In the genomic region with DNA sequence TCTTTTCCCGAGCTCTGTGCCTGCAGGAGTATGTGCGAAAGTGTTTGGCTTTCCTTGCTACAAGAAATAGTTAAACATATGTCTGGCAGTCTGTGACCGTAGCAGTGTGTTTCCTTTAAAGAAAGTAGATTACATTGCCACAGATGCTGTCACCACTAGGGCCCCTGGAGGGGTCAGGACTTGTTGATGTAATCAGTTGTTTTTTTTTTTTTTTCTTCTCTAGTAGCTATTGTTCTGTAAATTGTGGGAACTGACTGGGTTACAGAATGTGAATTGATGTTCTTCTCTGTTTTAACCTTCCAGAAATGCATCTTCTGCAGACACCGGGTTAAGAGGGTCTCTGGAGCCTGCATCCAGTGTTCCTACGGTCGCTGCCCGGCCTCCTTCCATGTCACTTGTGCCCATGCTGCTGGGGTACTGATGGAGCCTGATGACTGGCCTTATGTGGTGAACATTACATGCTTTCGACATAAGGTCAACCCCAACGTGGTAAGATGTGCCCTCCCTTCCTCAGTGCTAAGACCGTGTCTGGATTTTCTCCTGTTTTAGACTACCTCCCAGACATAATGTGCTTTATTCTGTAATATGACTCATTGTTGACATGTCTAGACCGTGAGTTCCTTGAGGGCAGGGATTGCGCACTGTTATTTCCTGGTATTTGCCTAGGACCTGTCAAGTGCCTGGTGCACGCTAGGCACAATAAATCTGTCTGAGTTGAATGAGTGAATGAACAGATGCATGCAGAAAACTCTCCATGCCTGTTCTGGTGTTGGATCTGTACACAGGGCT, we compare ENCODE assay signal across 16 cellular contexts.
DNase-seq lines count a peak whose midpoint lies in the region; FAIRE-seq and TF ChIP-seq lines count a peak whose summit lies in the region.
"Had no signal": no experiment of that assay in that cellular context is flagged by ENCODE, and none has a peak within 500 bp of the region (broad histone marks: within the 10 kb centered on the region; RNA-seq: fewer than 3 reads in every experiment).

No MANE protein-coding gene starts in this region.

- H3K9ac ChIP-seq in H1 (replicated peaks in 1 of 4; ENCODE audit: extremely low read depth in 1 of 4, low read depth in 3 of 4, low read length in 3 of 4): no peak overlapping the region

- H2BK120ac ChIP-seq in H1 (replicated peaks; ENCODE audit: low read depth, low read length): no peak overlapping the region

- H3K27ac ChIP-seq in H1 (ENCODE audit: low read depth, low read length): no peak overlapping the region

- no peak overlapping the region for H2BK20ac ChIP-seq in H1 (ENCODE audit: low read length)

- no peak overlapping the region for H2BK15ac ChIP-seq in H1 (ENCODE audit: low read length)

- peaks cover 29% of the 10 kb centered on the region for H3K36me3 Mint-ChIP-seq in Caco-2 (ENCODE audit: insufficient read depth, unreplicated experiment)

- H3K4ac ChIP-seq in H1 (replicated peaks; ENCODE audit: insufficient read length, low read depth, low read length): no peak overlapping the region

- H3K27me3 ChIP-seq in H1 (replicated peaks in 1 of 4; ENCODE audit: control insufficient read depth in 3 of 4, extremely low read depth in 1 of 4, insufficient read depth in 3 of 4, low read length in 3 of 4): no peaks in the 10 kb centered on the region
- no peaks in the 10 kb centered on the region for H3K27me3 ChIP-seq in Caco-2 (replicated peaks; ENCODE audit: control insufficient read depth, insufficient read depth, low read length)

- no peak overlapping the region for H3K27ac Mint-ChIP-seq in Caco-2 (ENCODE audit: unreplicated experiment)
- H3K27ac Mint-ChIP-seq: activated CD4-positive, alpha-beta T cell treated with anti-CD3 and anti-CD28 coated beads, Interleukin-2, amount 10 ng/mL, durations not matched to agents 24 days and 14 days; activated naive CD8-positive, alpha-beta T cell treated with anti-CD3 and anti-CD28 coated beads, Interleukin-2, amount 10 ng/mL, durations not matched to agents 7 days and 5 days had no signal

- CTCF ChIA-PET in H1 (lab: Charles Lee; ENCODE audit: partially characterized antibody): interaction anchor here (0.8 to 5.6 kb wide), 5 partner anchors 9 to 130 kb away, joined by 3 to 23 read pairs (median 4); no protein-coding TSS in a partner anchor
- CTCF ChIA-PET in Caco-2 (lab: Charles Lee): no interaction called here

- no peak overlapping the region for H4K5ac ChIP-seq in H1 (ENCODE audit: insufficient read length, low read depth, low read length)

- no peak overlapping the region for H2AFZ ChIP-seq in H1 (ENCODE audit: low read length)

- H3K4me2 ChIP-seq in H1 (ENCODE audit: insufficient read depth in 1 of 2, low read depth in 2 of 2, low read length in 2 of 2): peak overlapping the region in 1 of 2 experiments; percentile 15; a peak in 1 of 4 replicates

- 90% methylated on average over 13 of the region's 13 CpGs; no CpG with 5 or more reads in 1 of the 2 experiments for WGBS in H1 (ENCODE audit: extremely low coverage in 1 of 2, insufficient coverage in 1 of 2, insufficient read length in 1 of 2, insufficient replicate concordance in 2 of 2, low coverage in 1 of 2, low lambda C conversion rate in 2 of 2, missing lambda C conversion rate in 1 of 2), 2 experiments

- H3K9me3 ChIP-seq in H1 (ENCODE audit: insufficient read depth in 2 of 2, low read depth in 1 of 2, low read length in 1 of 2) (no peaks in the 10 kb centered on the region), Caco-2 (no peaks in the 10 kb centered on the region)

- POLR2A ChIA-PET in H1 (lab: Charles Lee; ENCODE audit: partially characterized antibody): interaction anchor here (0.6 kb wide), 1 partner anchor 453 kb away, joined by 3 read pairs; no protein-coding TSS in a partner anchor
- POLR2A ChIA-PET in Caco-2 (lab: Charles Lee): no interaction called here

- no peaks in the 10 kb centered on the region for H3K23me2 ChIP-seq in H1 (ENCODE audit: low read depth, low read length)

- H3K23ac ChIP-seq in H1 (ENCODE audit: insufficient read length): no peak overlapping the region

- H2AK5ac ChIP-seq in H1 (ENCODE audit: low read depth, low read length): no peak overlapping the region

- no TSS peak for BruUV-seq in Caco-2 (replicated peaks; lab: Mats Ljungman, UMichigan)

- no peak for TF ChIP-seq RAD21 in H1 (IDR thresholded peaks at IDR 0.05 in 1 of 2, conservative IDR thresholded peaks at IDR 0.05 in 1 of 2; ENCODE audit: low read depth in 2 of 2, low read length in 2 of 2)

- H3K4me1 ChIP-seq in H1 (replicated peaks in 1 of 4; ENCODE audit: control insufficient read depth in 3 of 4, insufficient read depth in 4 of 4, low read length in 3 of 4): peaks cover 0 to 8% (median 4%) of the 10 kb centered on the region in 4 experiments; a peak in 4 of 7 replicates
- H3K4me1 ChIP-seq in Caco-2: no peaks in the 10 kb centered on the region

- no peak for TF ChIP-seq POLR2A in GM12892 (IDR thresholded peaks at IDR 0.05; ENCODE audit: low read depth, low read length)
- TF ChIP-seq POLR2A in H1 (IDR thresholded peaks at IDR 0.05; ENCODE audit: control extremely low read depth in 1 of 2, low read depth in 2 of 2, low read length in 2 of 2): no peak

- no peaks in the 10 kb centered on the region for H3K9me3 Mint-ChIP-seq in Caco-2 (ENCODE audit: unreplicated experiment)

- intact Hi-C loops in Caco-2 (cut with micrococcal nuclease; ENCODE audit: unreplicated experiment): no loop called here

- DNase-seq in GM12892 (ENCODE audit: insufficient read length) (no peak), MV-4-11 (lab: John Stamatoyannopoulos, UW) (peak; percentile 71), H1 (ENCODE audit: low read depth in 1 of 2, low spot score in 2 of 2) (no peak), left kidney (ENCODE audit: low read depth, low spot score) (peak; percentile 30), Caco-2 (no peak), NOMO-1 treated with DMSO at 0.1 percent for 48 hours (lab: John Stamatoyannopoulos, UW; ENCODE audit: unreplicated experiment) (no peak), activated gamma-delta T cell treated with Interleukin-2 at 50 U/mL for 16 hours (no peak), DMS114 treated with DMSO at 0.1 percent for 48 hours (lab: John Stamatoyannopoulos, UW; ENCODE audit: unreplicated experiment) (no peak)
- DNase-seq: activated CD4-positive, alpha-beta T cell treated with anti-CD3 and anti-CD28 coated beads, Interleukin-2, amount 10 ng/mL, durations not matched to agents 24 days and 14 days; activated naive CD8-positive, alpha-beta T cell treated with anti-CD3 and anti-CD28 coated beads, Interleukin-2, amount 10 ng/mL, durations not matched to agents 7 days and 5 days; cortex of kidney; Kasumi-1; NCI-H2029 treated with DMSO at 0.1 percent for 48 hours; posterior cingulate gyrus; Right ventricle myocardium superior; T-helper 9 cell had no signal

- no peak overlapping the region for H3K56ac ChIP-seq in H1 (replicated peaks; ENCODE audit: insufficient read length, low read depth, low read length)

- H4K20me1 ChIP-seq in H1 (replicated peaks in 1 of 2; ENCODE audit: control insufficient read depth in 1 of 2, insufficient read depth in 2 of 2, low read length in 2 of 2): no peaks in the 10 kb centered on the region

- H3K4me1 Mint-ChIP-seq in Caco-2 (ENCODE audit: low read depth, unreplicated experiment): peaks cover 7% of the 10 kb centered on the region
- H3K4me1 Mint-ChIP-seq: activated CD4-positive, alpha-beta T cell treated with anti-CD3 and anti-CD28 coated beads, Interleukin-2, amount 10 ng/mL, durations not matched to agents 24 days and 14 days; activated naive CD8-positive, alpha-beta T cell treated with anti-CD3 and anti-CD28 coated beads, Interleukin-2, amount 10 ng/mL, durations not matched to agents 7 days and 5 days had no signal

- no peak overlapping the region for H2BK12ac ChIP-seq in H1 (ENCODE audit: low read depth, low read length)

- H3K4me3 Mint-ChIP-seq in Caco-2 (ENCODE audit: unreplicated experiment): no peak overlapping the region
- H3K4me3 Mint-ChIP-seq: activated CD4-positive, alpha-beta T cell treated with anti-CD3 and anti-CD28 coated beads, Interleukin-2, amount 10 ng/mL, durations not matched to agents 24 days and 14 days; activated naive CD8-positive, alpha-beta T cell treated with anti-CD3 and anti-CD28 coated beads, Interleukin-2, amount 10 ng/mL, durations not matched to agents 7 days and 5 days had no signal

- no peak overlapping the region for H3K18ac ChIP-seq in H1 (ENCODE audit: extremely low read depth, low read length)

- peak; percentile 57 for FAIRE-seq in GM12892 (lab: Jason Lieb, UNC)
- FAIRE-seq in H1 (lab: Jason Lieb, UNC): peak; percentile 65

- H2BK5ac ChIP-seq in H1 (ENCODE audit: low read depth, low read length): 0 out of 2 replicates have a peak overlapping the region, but pooled peaks have one; percentile 13

- TF ChIP-seq CTCF in H1 (IDR thresholded peaks at IDR 0.05; ENCODE audit: control extremely low read depth in 1 of 3, insufficient read depth in 1 of 3, low read depth in 1 of 3, low read length in 3 of 3) (no peak), Caco-2 (IDR thresholded peaks at IDR 0.05; ENCODE audit: insufficient read depth in 1 of 2, low read depth in 1 of 2, low read length in 1 of 2, severe bottlenecking in 1 of 2, unreplicated experiment in 1 of 2) (no peak)

- H4K91ac ChIP-seq in H1 (replicated peaks; ENCODE audit: insufficient read length, low read length): no peak overlapping the region

- no peaks in the 10 kb centered on the region for H3K79me2 ChIP-seq in H1 (ENCODE audit: control insufficient read depth in 1 of 2, insufficient read depth in 2 of 2, low read length in 2 of 2)

- no peaks in the 10 kb centered on the region for H3K27me3 Mint-ChIP-seq in Caco-2 (ENCODE audit: insufficient read depth, unreplicated experiment)
- H3K27me3 Mint-ChIP-seq: activated CD4-positive, alpha-beta T cell treated with anti-CD3 and anti-CD28 coated beads, Interleukin-2, amount 10 ng/mL, durations not matched to agents 24 days and 14 days; activated naive CD8-positive, alpha-beta T cell treated with anti-CD3 and anti-CD28 coated beads, Interleukin-2, amount 10 ng/mL, durations not matched to agents 7 days and 5 days had no signal

- no peaks in the 10 kb centered on the region for H3K79me1 ChIP-seq in H1 (ENCODE audit: low read depth, low read length)

- H4K8ac ChIP-seq in H1 (ENCODE audit: extremely low read depth, insufficient read depth, low read length): no peak overlapping the region

- H3K36me3 ChIP-seq in H1 (ENCODE audit: control insufficient read depth in 2 of 4, insufficient read depth in 4 of 4, low read length in 3 of 4): no peaks in the 10 kb centered on the region; a peak in 1 of 8 replicates
- H3K36me3 ChIP-seq in Caco-2 (ENCODE audit: control insufficient read depth, insufficient read depth, low read length): no peaks in the 10 kb centered on the region

- no peak for TF ChIP-seq EP300 in H1 (IDR thresholded peaks at IDR 0.05; ENCODE audit: borderline replicate concordance in 1 of 2, low read depth in 2 of 2, low read length in 2 of 2)

- no peak overlapping the region for H3K4me3 ChIP-seq in H1 (ENCODE audit: extremely low read depth in 1 of 4, insufficient read depth in 2 of 4, low read depth in 3 of 4, low read length in 4 of 4)
- H3K4me3 ChIP-seq in Caco-2 (ENCODE audit: low read depth, low read length): no peak overlapping the region

- H3K14ac ChIP-seq in H1 (ENCODE audit: insufficient read length): no peak overlapping the region

Comparison
In these comparisons a context has a peak if more than half of its experiments do, and no peak if none do; other contexts are left out.
1. DNase-seq: peak in MV-4-11 (single experiment) and left kidney (single experiment); none in GM12892 (single experiment), H1 (0 of 2), Caco-2 (0 of 2), NOMO-1 treated with DMSO at 0.1 percent for 48 hours (single experiment), activated gamma-delta T cell treated with Interleukin-2 at 50 U/mL for 16 hours (single experiment) and DMS114 treated with DMSO at 0.1 percent for 48 hours (single experiment).